In the genomic region with DNA sequence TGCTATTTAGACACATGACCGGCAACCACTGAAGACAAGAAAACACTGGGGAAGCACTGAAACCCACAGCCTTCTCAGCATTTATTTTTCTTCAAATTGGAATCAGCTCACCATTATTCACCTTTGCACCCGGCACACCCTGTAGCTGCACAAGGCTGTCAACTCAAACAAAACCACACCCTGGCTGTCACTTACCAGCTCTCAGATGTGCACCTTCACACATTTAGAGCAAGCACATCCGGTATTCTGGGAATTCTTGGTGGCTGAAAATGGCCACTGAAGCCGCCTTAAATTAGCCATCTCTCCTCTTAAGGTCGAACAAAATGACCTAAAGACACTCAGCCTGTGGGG, we compare ENCODE assay signal across 8 cellular contexts. TPM values are rescaled to one million over a fixed set of nuclear protein-coding genes. Genes with fewer than 3 reads are reported as not detected.
DNase-seq lines count a peak whose midpoint lies in the region; ATAC-seq and TF ChIP-seq lines count a peak whose summit lies in the region.

No MANE protein-coding gene starts in this region.

- H3K36me3 Mint-ChIP-seq in CD8-positive, alpha-beta memory T cell, result peaks cover 0 to under 1% (median 0%) of the 10 kb centered on the region in 3 donors
- no peaks in the 10 kb centered on the region for H3K36me3 Mint-ChIP-seq in activated naive CD4-positive, alpha-beta T cell treated with anti-CD3 and anti-CD28 coated beads, Interleukin-2, amount 50 U/mL, for 24 hours

- intact Hi-C loops in right lobe of liver (cut with DNase I), result no loop called here

- peak overlapping the region; percentile 93 to 100 (median 98) for H3K27ac Mint-ChIP-seq in CD8-positive, alpha-beta memory T cell
- H3K27ac Mint-ChIP-seq in activated naive CD4-positive, alpha-beta T cell treated with anti-CD3 and anti-CD28 coated beads, Interleukin-2, amount 50 U/mL, for 24 hours, result peak overlapping the region; percentile 93

- no peaks in the 10 kb centered on the region for H3K27me3 ChIP-seq in CD8-positive, alpha-beta memory T cell (ENCODE audit: insufficient read depth, low read length, poor library complexity, severe bottlenecking)
- H3K27me3 ChIP-seq in right lobe of liver, result no peaks in the 10 kb centered on the region

- H3K27me3 Mint-ChIP-seq in CD8-positive, alpha-beta memory T cell, result peaks cover 0 to 3% of the 10 kb centered on the region in 2 donors
- H3K27me3 Mint-ChIP-seq in activated naive CD4-positive, alpha-beta T cell treated with anti-CD3 and anti-CD28 coated beads, Interleukin-2, amount 50 U/mL, for 24 hours, result peaks cover 3% of the 10 kb centered on the region

- H3K4me1 ChIP-seq in CD8-positive, alpha-beta memory T cell (ENCODE audit: insufficient read depth, low read length), result peaks cover 70% of the 10 kb centered on the region
- peaks cover 0 to 10% (median 0%) of the 10 kb centered on the region in 4 donors for H3K4me1 ChIP-seq in right lobe of liver

- no peaks in the 10 kb centered on the region for H3K9me3 ChIP-seq in CD8-positive, alpha-beta memory T cell (ENCODE audit: low read length)
- no peaks in the 10 kb centered on the region for H3K9me3 ChIP-seq in right lobe of liver

- POLR2A ChIA-PET in CD8-positive, alpha-beta memory T cell (lab: Charles Lee), result interaction anchor here (0.6 to 2.3 kb wide), 10 partner anchors 11 to 403 kb away, joined by 3 to 21 read pairs (median 4); partner anchors contain the start of genes FAM193A, HAUS3, MXD4 and NELFA

- CTCF ChIA-PET in CD8-positive, alpha-beta memory T cell (lab: Charles Lee), result interaction anchor here (0.8 to 2.8 kb wide), 21 partner anchors 9 to 192 kb away, joined by 3 to 14 read pairs (median 6); partner anchors contain the start of genes FAM193A and MXD4

- H3K9me3 Mint-ChIP-seq in CD8-positive, alpha-beta memory T cell, result no peaks in the 10 kb centered on the region
- no peaks in the 10 kb centered on the region for H3K9me3 Mint-ChIP-seq in activated naive CD4-positive, alpha-beta T cell treated with anti-CD3 and anti-CD28 coated beads, Interleukin-2, amount 50 U/mL, for 24 hours

- H3K27ac ChIP-seq in CD8-positive, alpha-beta memory T cell (ENCODE audit: low read depth, low read length), result peak overlapping the region; percentile 95
- H3K27ac ChIP-seq in right lobe of liver, result peak overlapping the region in 2 of 3 donors; percentile 29 to 30

- WGBS in right lobe of liver (ENCODE audit: insufficient coverage, low coverage, low lambda C conversion rate, missing lambda C conversion rate), result 45% methylated on average over 4 of the region's 5 CpGs

- ATAC-seq in GM21381 (IDR thresholded peaks at IDR 0.05; ENCODE audit: unreplicated experiment) (peak; percentile 41), right lobe of liver (peak in 3 of 4 donors; percentile 6 to 27 (median 22))

- H3K4me1 Mint-ChIP-seq in CD8-positive, alpha-beta memory T cell, result peaks cover 58 to 88% (median 75%) of the 10 kb centered on the region in 3 donors
- peaks cover 60% of the 10 kb centered on the region for H3K4me1 Mint-ChIP-seq in activated naive CD4-positive, alpha-beta T cell treated with anti-CD3 and anti-CD28 coated beads, Interleukin-2, amount 50 U/mL, for 24 hours

- TF ChIP-seq CTCF in right lobe of liver (IDR thresholded peaks at IDR 0.05), result no peak

- TF ChIP-seq POLR2A in right lobe of liver (IDR thresholded peaks at IDR 0.05), result no peak

- peak overlapping the region; percentile 74 to 85 (median 78) for H3K4me3 Mint-ChIP-seq in CD8-positive, alpha-beta memory T cell
- H3K4me3 Mint-ChIP-seq in activated naive CD4-positive, alpha-beta T cell treated with anti-CD3 and anti-CD28 coated beads, Interleukin-2, amount 50 U/mL, for 24 hours, result peak overlapping the region; percentile 78

- peak; percentile 47 to 84 (median 75) for DNase-seq in CD8-positive, alpha-beta memory T cell
- peak; percentile 56 for DNase-seq in Jurkat, Clone E6-1 (ENCODE audit: low read depth, low spot score)
- no peak for DNase-seq in right lobe of liver
- DNase-seq in stimulated activated naive CD4-positive, alpha-beta T cell treated with Interleukin-2 at 50 U/mL for 16 hours (lab: John Stamatoyannopoulos, UW), result peak; percentile 60
- no peak for DNase-seq in NCI-H1105 treated with DMSO at 0.1 percent for 48 hours (lab: John Stamatoyannopoulos, UW)
- DNase-seq in amniotic stem cell (lab: John Stamatoyannopoulos, UW), result no peak

- peak overlapping the region; percentile 48 for H3K4me3 ChIP-seq in CD8-positive, alpha-beta memory T cell (ENCODE audit: low read length)
- H3K4me3 ChIP-seq in Jurkat, Clone E6-1 (ENCODE audit: low read length), result peak overlapping the region; percentile 43
- H3K4me3 ChIP-seq in right lobe of liver, result no peak overlapping the region

- H3K36me3 ChIP-seq in CD8-positive, alpha-beta memory T cell (ENCODE audit: insufficient read depth, low read length), result no peaks in the 10 kb centered on the region
- no peaks in the 10 kb centered on the region for H3K36me3 ChIP-seq in right lobe of liver

RNA-seq across cellular contexts. Expression of gene ZFYVE28, which starts 5.9 kb away (rescaled TPM):
- 10 to 100 TPM; 12.9 to 13.2 TPM for total RNA-seq in CD8-positive, alpha-beta memory T cell
- polyA plus RNA-seq in CD8-positive, alpha-beta memory T cell, result 14.8 TPM
- 3.6 TPM for polyA plus RNA-seq in Jurkat, Clone E6-1 (2012; ENCODE audit: insufficient read depth, insufficient read length)
- total RNA-seq in right lobe of liver, result 1 to 10 TPM; 2.5 to 9.6 (median 4.8) TPM

RNA-seq across cellular contexts. Expression of gene CFAP99, which starts 6.2 kb away (rescaled TPM):
- under 1 TPM in 1 of 2 experiments, not detected in 1; 0.07 TPM for total RNA-seq in CD8-positive, alpha-beta memory T cell
- not detected for polyA plus RNA-seq in CD8-positive, alpha-beta memory T cell
- not detected for polyA plus RNA-seq in Jurkat, Clone E6-1 (2012; ENCODE audit: insufficient read depth, insufficient read length)
- under 1 TPM in 5 of 6 experiments, not detected in 1; 0.25 to 0.86 (median 0.29) TPM for total RNA-seq in right lobe of liver

RNA-seq across cellular contexts. Expression of gene RNF4, which starts 56.4 kb away (rescaled TPM):
- total RNA-seq in CD8-positive, alpha-beta memory T cell, result 10 to 100 TPM; 95.4 to 98.1 TPM
- 94.8 TPM for polyA plus RNA-seq in CD8-positive, alpha-beta memory T cell
- polyA plus RNA-seq in Jurkat, Clone E6-1 (2012; ENCODE audit: insufficient read depth, insufficient read length), result 110 TPM
- total RNA-seq in right lobe of liver, result 10 to 100 TPM; 16.2 to 22.5 (median 18.0) TPM

Comparison
In these comparisons a context has a peak if more than half of its experiments do, and no peak if none do; other contexts are left out.
1. DNase-seq: peak in CD8-positive, alpha-beta memory T cell (5 of 5), Jurkat, Clone E6-1 (single experiment) and stimulated activated naive CD4-positive, alpha-beta T cell treated with Interleukin-2 at 50 U/mL for 16 hours (single experiment); none in right lobe of liver (0 of 3), NCI-H1105 treated with DMSO at 0.1 percent for 48 hours (single experiment) and amniotic stem cell (single experiment).
2. H3K4me3 ChIP-seq: peak in CD8-positive, alpha-beta memory T cell (single experiment) and Jurkat, Clone E6-1 (single experiment); none in right lobe of liver (0 of 3).
3. RNA of gene RNF4, which starts 56.4 kb away (total RNA-seq): 95.4 to 98.1 TPM in CD8-positive, alpha-beta memory T cell; 16.2 to 22.5 TPM in right lobe of liver; every median in the first group is over 4 times any median in the second.